1 cellular context compared by ENCODE assay signal in genomic region chr9:121545875-121546423, GRCh38.
TF ChIP-seq lines count a peak whose summit lies in the region.

No MANE protein-coding gene starts in this region.

TF ChIP-seq in HepG2, 621 proteins besides CTCF, POLR2A, EP300 and RAD21 (continued from another document and continues in another):
- TF ChIP-seq HNF1A (IDR thresholded peaks at IDR 0.05; ENCODE audit: low read depth) (no peak), HNF1A (CRISPR knock-in tag; IDR thresholded peaks at IDR 0.05; ENCODE audit: borderline replicate concordance) (0 out of 2 replicates have a peak, but pooled peaks have one; percentile 27), ATF6 (CRISPR knock-in tag; conservative IDR thresholded peaks at IDR 0.05) (0 out of 2 replicates have a peak, but pooled peaks have one; percentile 50), RXRB (CRISPR knock-in tag; IDR thresholded peaks at IDR 0.05; ENCODE audit: borderline replicate concordance) (peak; percentile 45; the same call in 1 of the 2 replicates), ZSCAN25 (CRISPR knock-in tag; IDR thresholded peaks at IDR 0.05) (peak; percentile 43; the same call in 1 of the 2 replicates), ATF5 (CRISPR knock-in tag; IDR thresholded peaks at IDR 0.05; ENCODE audit: low read depth) (no peak), ZNF556 (CRISPR knock-in tag; IDR thresholded peaks at IDR 0.05; ENCODE audit: borderline replicate concordance) (peak; percentile 54; the same call in 1 of the 2 replicates), KDM5B (CRISPR knock-in tag; IDR thresholded peaks at IDR 0.05; ENCODE audit: borderline replicate concordance) (peak; percentile 72; the same call in 1 of the 2 replicates), ZNF383 (CRISPR knock-in tag; IDR thresholded peaks at IDR 0.05; ENCODE audit: borderline replicate concordance) (0 out of 2 replicates have a peak, but pooled peaks have one; percentile 62), ZNF580 (CRISPR knock-in tag; IDR thresholded peaks at IDR 0.05; ENCODE audit: borderline replicate concordance, low read depth) (peak; percentile 62; the same call in 1 of the 2 replicates), ZNF572 (CRISPR knock-in tag; IDR thresholded peaks at IDR 0.05) (peak; percentile 61; the same call in 1 of the 2 replicates), ZNF598 (CRISPR knock-in tag; IDR thresholded peaks at IDR 0.05; ENCODE audit: borderline replicate concordance) (peak; percentile 71; the same call in 1 of the 2 replicates), ZNF777 (CRISPR knock-in tag; IDR thresholded peaks at IDR 0.05) (0 out of 2 replicates have a peak, but pooled peaks have one; percentile 11), THAP11 (CRISPR knock-in tag; IDR thresholded peaks at IDR 0.05) (peak; percentile 39; the same call in 1 of the 2 replicates), ZNF788 (CRISPR knock-in tag; IDR thresholded peaks at IDR 0.05; ENCODE audit: borderline replicate concordance) (peak; percentile 26; the same call in 1 of the 2 replicates), ZMYM3 (CRISPR knock-in tag; IDR thresholded peaks at IDR 0.05) (0 out of 2 replicates have a peak, but pooled peaks have one; percentile 21), AGO1 (IDR thresholded peaks at IDR 0.05; ENCODE audit: low read depth, low read length, poor library complexity, severe bottlenecking) (peak; percentile 41), ZNF280B (CRISPR knock-in tag; IDR thresholded peaks at IDR 0.05; ENCODE audit: borderline replicate concordance) (peak; percentile 12; the same call in 1 of the 2 replicates), ZFX (CRISPR knock-in tag; IDR thresholded peaks at IDR 0.05; ENCODE audit: low read depth) (peak; percentile 89), EZH2 (conservative IDR thresholded peaks at IDR 0.05; ENCODE audit: low read depth, low read length) (no peak), THRA (CRISPR knock-in tag; IDR thresholded peaks at IDR 0.05; ENCODE audit: borderline replicate concordance) (peak; percentile 49; the same call in 1 of the 2 replicates), MIER3 (CRISPR knock-in tag; IDR thresholded peaks at IDR 0.05; ENCODE audit: borderline replicate concordance) (0 out of 2 replicates have a peak, but pooled peaks have one; percentile 53), HMG20B (CRISPR knock-in tag; conservative IDR thresholded peaks at IDR 0.05) (no peak), ZNF792 (CRISPR knock-in tag; IDR thresholded peaks at IDR 0.05) (0 out of 2 replicates have a peak, but pooled peaks have one; percentile 44), ZNF350 (CRISPR knock-in tag; IDR thresholded peaks at IDR 0.05; ENCODE audit: borderline replicate concordance, low read depth) (peak; percentile 80), ZNF687 (CRISPR knock-in tag; IDR thresholded peaks at IDR 0.05) (peak; percentile 90), SALL2 (CRISPR knock-in tag; IDR thresholded peaks at IDR 0.05) (peak; percentile 47; the same call in 1 of the 2 replicates), ZBED4 (CRISPR knock-in tag; IDR thresholded peaks at IDR 0.05; ENCODE audit: borderline replicate concordance) (no peak), SPEN (CRISPR knock-in tag; IDR thresholded peaks at IDR 0.05; ENCODE audit: low read depth) (peak; percentile 65), IKZF5 (CRISPR knock-in tag; IDR thresholded peaks at IDR 0.05) (peak; percentile 55; the same call in 1 of the 2 replicates), HBP1 (CRISPR knock-in tag; IDR thresholded peaks at IDR 0.05; ENCODE audit: low read depth) (no peak)
